In the genomic region with DNA sequence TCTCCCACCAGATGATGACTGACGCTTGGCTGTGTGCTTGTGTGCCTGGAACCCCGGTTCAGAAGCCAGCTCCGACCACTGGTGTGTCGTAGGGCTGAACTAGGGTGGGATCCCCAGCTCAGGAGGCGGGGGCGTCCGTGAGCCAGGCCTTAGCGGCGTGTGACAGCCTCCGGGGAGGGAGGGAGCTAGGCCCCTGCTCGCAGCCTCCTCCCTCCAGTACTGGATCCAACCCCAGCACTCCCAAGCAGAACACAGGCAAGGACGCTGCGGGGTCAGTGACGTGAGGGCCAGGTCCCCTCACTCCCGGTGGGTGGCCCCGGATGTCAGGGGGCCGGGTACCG, we compare ENCODE assay signal across 1 cellular context.
TF ChIP-seq lines count a peak whose summit lies in the region.

No MANE protein-coding gene starts in this region.

TF ChIP-seq in H1, 55 proteins besides CTCF, POLR2A, EP300 and RAD21:
- TF ChIP-seq SIN3A (conservative IDR thresholded peaks at IDR 0.05 in 1 of 2, IDR thresholded peaks at IDR 0.05 in 1 of 2; ENCODE audit: low read depth in 1 of 2, low read length in 2 of 2) (peak in 1 of 2 experiments; percentile 65; a peak in 1 of 4 replicates), CEBPB (IDR thresholded peaks at IDR 0.05; ENCODE audit: low read depth, low read length) (no peak), CREB1 (IDR thresholded peaks at IDR 0.05) (0 out of 2 replicates have a peak, but pooled peaks have one; percentile 20), EGR1 (IDR thresholded peaks at IDR 0.05; ENCODE audit: borderline replicate concordance, low read depth, low read length) (peak; percentile 27; the same call in 1 of the 2 replicates), NRF1 (IDR thresholded peaks at IDR 0.05; ENCODE audit: low read depth, low read length) (no peak), HDAC2 (IDR thresholded peaks at IDR 0.05; ENCODE audit: borderline replicate concordance in 1 of 2, low read depth in 2 of 2, low read length in 2 of 2) (peak in 1 of 2 experiments; percentile 46; a peak in 1 of 4 replicates)
